9 cellular contexts compared by ENCODE assay signal in genomic region chr15:99324082-99324620, GRCh38.
DNase-seq lines count a peak whose midpoint lies in the region; ATAC-seq lines count a peak whose summit lies in the region.
"Had no signal": no experiment of that assay in that cellular context is flagged by ENCODE, and none has a peak within 500 bp of the region (broad histone marks: within the 10 kb centered on the region; RNA-seq: fewer than 3 reads in every experiment).

No MANE protein-coding gene starts in this region.

- peaks cover 9% of the 10 kb centered on the region for H3K4me1 Mint-ChIP-seq in activated CD8-positive, alpha-beta memory T cell treated with anti-CD3 and anti-CD28 coated beads, Interleukin-2, amount 10 ng/mL, durations not matched to agents 7 days and 5 days
- H3K4me1 Mint-ChIP-seq in activated naive CD8-positive, alpha-beta T cell (ENCODE audit: low read depth): peaks cover 3% of the 10 kb centered on the region

- H3K9me3 Mint-ChIP-seq in activated CD8-positive, alpha-beta memory T cell treated with anti-CD3 and anti-CD28 coated beads, Interleukin-2, amount 10 ng/mL, durations not matched to agents 7 days and 5 days (ENCODE audit: low read depth): no peaks in the 10 kb centered on the region
- no peaks in the 10 kb centered on the region for H3K9me3 Mint-ChIP-seq in activated naive CD8-positive, alpha-beta T cell (ENCODE audit: low read depth)

- CTCF ChIA-PET in activated CD8-positive, alpha-beta memory T cell treated with anti-CD3 and anti-CD28 coated beads, Interleukin-2, amount 10 ng/mL, durations not matched to agents 7 days and 5 days (lab: Charles Lee): no interaction called here

- H3K27me3 Mint-ChIP-seq in activated CD8-positive, alpha-beta memory T cell treated with anti-CD3 and anti-CD28 coated beads, Interleukin-2, amount 10 ng/mL, durations not matched to agents 7 days and 5 days: no peaks in the 10 kb centered on the region
- no peaks in the 10 kb centered on the region for H3K27me3 Mint-ChIP-seq in activated naive CD8-positive, alpha-beta T cell

- H3K4me3 Mint-ChIP-seq in activated CD8-positive, alpha-beta memory T cell treated with anti-CD3 and anti-CD28 coated beads, Interleukin-2, amount 10 ng/mL, durations not matched to agents 7 days and 5 days: no peak overlapping the region
- no peak overlapping the region for H3K4me3 Mint-ChIP-seq in activated naive CD8-positive, alpha-beta T cell

- no peaks in the 10 kb centered on the region for H3K36me3 Mint-ChIP-seq in activated CD8-positive, alpha-beta memory T cell treated with anti-CD3 and anti-CD28 coated beads, Interleukin-2, amount 10 ng/mL, durations not matched to agents 7 days and 5 days
- peaks cover 6% of the 10 kb centered on the region for H3K36me3 Mint-ChIP-seq in activated naive CD8-positive, alpha-beta T cell

- intact Hi-C loops in sciatic nerve (cut with DNase I): no loop called here

- no peak for DNase-seq in activated CD8-positive, alpha-beta memory T cell treated with anti-CD3 and anti-CD28 coated beads, Interleukin-2, amount 10 ng/mL, durations not matched to agents 7 days and 5 days
- no peak for DNase-seq in activated CD8-positive, alpha-beta memory T cell treated with anti-CD3 and anti-CD28 coated beads for 24 hours
- DNase-seq in lung microvascular endothelial cell (ENCODE audit: low read depth in 2 of 2) (peak; percentile 84 to 89), NCI-H510A treated with DMSO at 0.1 percent for 48 hours (lab: John Stamatoyannopoulos, UW) (no peak), sciatic nerve (ENCODE audit: low spot score) (no peak), NCI-H146 treated with DMSO at 0.1 percent for 48 hours (lab: John Stamatoyannopoulos, UW; ENCODE audit: unreplicated experiment) (no peak)
- DNase-seq: DND-41 had no signal

- ATAC-seq in activated CD8-positive, alpha-beta memory T cell treated with anti-CD3 and anti-CD28 coated beads, Interleukin-2, amount 10 ng/mL, durations not matched to agents 7 days and 5 days: peak; percentile 53
- ATAC-seq in HG02938 (IDR thresholded peaks at IDR 0.05; ENCODE audit: unreplicated experiment): peak; percentile 47
- no peak for ATAC-seq in sciatic nerve

- H3K27ac Mint-ChIP-seq in activated CD8-positive, alpha-beta memory T cell treated with anti-CD3 and anti-CD28 coated beads, Interleukin-2, amount 10 ng/mL, durations not matched to agents 7 days and 5 days: peak overlapping the region; percentile 28
- H3K27ac Mint-ChIP-seq in activated naive CD8-positive, alpha-beta T cell: peak overlapping the region; percentile 17

Comparison
In these comparisons a context has a peak if more than half of its experiments do, and no peak if none do; other contexts are left out.
1. DNase-seq: peak in lung microvascular endothelial cell (2 of 2); none in activated CD8-positive, alpha-beta memory T cell treated with anti-CD3 and anti-CD28 coated beads, Interleukin-2, amount 10 ng/mL, durations not matched to agents 7 days and 5 days (single experiment), activated CD8-positive, alpha-beta memory T cell treated with anti-CD3 and anti-CD28 coated beads for 24 hours (single experiment), NCI-H510A treated with DMSO at 0.1 percent for 48 hours (single experiment), sciatic nerve (single experiment) and NCI-H146 treated with DMSO at 0.1 percent for 48 hours (single experiment).